Comparison of ENCODE assay signal across 8 cellular contexts in the genomic region with DNA sequence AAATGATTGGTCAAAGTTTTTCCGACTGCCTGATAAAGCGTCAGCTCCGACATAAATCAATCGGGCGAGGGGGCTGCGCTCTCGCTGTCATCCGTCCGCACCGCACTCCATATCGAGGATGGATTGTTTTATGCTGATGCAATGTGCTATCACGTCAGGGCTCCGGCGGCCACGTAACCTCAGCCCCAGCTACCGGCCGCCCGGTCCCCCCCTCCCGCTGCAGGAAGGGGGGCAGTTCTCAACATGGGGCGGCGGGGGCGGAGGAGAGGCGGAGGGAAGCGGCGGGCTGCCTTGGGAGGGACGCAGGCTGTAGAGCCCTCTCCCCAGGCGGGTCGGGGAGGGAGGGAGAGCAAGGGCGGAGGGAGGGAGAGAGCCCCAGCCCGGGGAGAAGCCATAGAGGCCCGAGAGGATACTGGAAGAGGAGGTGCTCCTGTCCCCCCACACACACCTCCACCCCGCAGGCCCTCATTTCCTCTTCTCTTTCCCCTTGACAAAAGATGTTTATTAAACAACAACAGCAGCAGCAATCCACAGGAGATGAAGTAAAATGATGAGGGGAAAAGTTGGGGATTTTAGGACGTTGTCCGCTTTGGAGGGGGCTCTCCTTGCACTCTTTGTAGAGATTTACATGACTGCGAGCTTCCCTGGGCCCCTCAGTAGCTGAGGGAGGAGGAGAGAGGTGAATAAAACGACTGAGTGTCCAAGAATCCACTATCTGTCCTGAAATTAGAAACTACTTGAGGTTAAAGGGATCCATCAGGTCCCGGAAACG. TPM values are rescaled to one million over a fixed set of nuclear protein-coding genes. Genes with fewer than 3 reads are reported as not detected.
DNase-seq lines count a peak whose midpoint lies in the region; ATAC-seq and TF ChIP-seq lines count a peak whose summit lies in the region.

No MANE protein-coding gene starts in this region.

- H3K27me3 Mint-ChIP-seq in CD8-positive, alpha-beta T cell (ENCODE audit: low read depth): peaks cover 85% of the 10 kb centered on the region
- H3K27me3 Mint-ChIP-seq in activated T-cell treated with anti-CD3 and anti-CD28 coated beads, Interleukin-2, amount 50 U/mL, for 24 hours: peaks cover 90% of the 10 kb centered on the region

- ATAC-seq in CD8-positive, alpha-beta T cell: peak; percentile 63
- peak in 1 of 2 donors; percentile 35 for ATAC-seq in lower lobe of right lung
- no peak for ATAC-seq in HG02588 (IDR thresholded peaks at IDR 0.05; ENCODE audit: unreplicated experiment)

- H3K9me3 Mint-ChIP-seq in CD8-positive, alpha-beta T cell: no peaks in the 10 kb centered on the region
- no peaks in the 10 kb centered on the region for H3K9me3 Mint-ChIP-seq in activated T-cell treated with anti-CD3 and anti-CD28 coated beads, Interleukin-2, amount 50 U/mL, for 24 hours

- intact Hi-C loops in CD8-positive, alpha-beta T cell (cut with DNase I, micrococcal nuclease): no loop called here
- intact Hi-C loops in lower lobe of right lung (cut with DNase I): no loop called here

- H3K27me3 ChIP-seq in CD8-positive, alpha-beta T cell (ENCODE audit: insufficient read depth, low read length): peaks cover 44% of the 10 kb centered on the region
- peaks cover 100% of the 10 kb centered on the region for H3K27me3 ChIP-seq in lower lobe of right lung (ENCODE audit: low read depth)

- H3K4me3 Mint-ChIP-seq in CD8-positive, alpha-beta T cell: peak overlapping the region; percentile 83
- peak overlapping the region; percentile 80 for H3K4me3 Mint-ChIP-seq in activated T-cell treated with anti-CD3 and anti-CD28 coated beads, Interleukin-2, amount 50 U/mL, for 24 hours

- no peak overlapping the region for H3K27ac ChIP-seq in CD8-positive, alpha-beta T cell (ENCODE audit: low read depth, low read length)
- H3K27ac ChIP-seq in lower lobe of right lung (no peak overlapping the region), urinary bladder (ENCODE audit: low read depth) (no peak overlapping the region)

- DNase-seq in CD8-positive, alpha-beta T cell: peak in 3 of 7 experiments; percentile 42 to 63 (median 53)
- peak; percentile 84 for DNase-seq in LoVo (ENCODE audit: low spot score)
- DNase-seq in activated T-cell treated with anti-CD3 and anti-CD28 coated beads, Interleukin-2, amount 50 U/mL, for 24 hours: peak; percentile 75
- DNase-seq in lower lobe of right lung: no peak
- DNase-seq in RPMI8226: no peak
- DNase-seq in SK-N-DZ (ENCODE audit: low spot score): no peak

- peaks cover 11% of the 10 kb centered on the region for H3K4me1 Mint-ChIP-seq in CD8-positive, alpha-beta T cell (ENCODE audit: low read depth)
- peaks cover 10% of the 10 kb centered on the region for H3K4me1 Mint-ChIP-seq in activated T-cell treated with anti-CD3 and anti-CD28 coated beads, Interleukin-2, amount 50 U/mL, for 24 hours (ENCODE audit: low read depth)

- H3K9me3 ChIP-seq in CD8-positive, alpha-beta T cell (ENCODE audit: low read length): no peaks in the 10 kb centered on the region
- H3K9me3 ChIP-seq in lower lobe of right lung: no peaks in the 10 kb centered on the region

- no peaks in the 10 kb centered on the region for H3K36me3 Mint-ChIP-seq in CD8-positive, alpha-beta T cell
- H3K36me3 Mint-ChIP-seq in activated T-cell treated with anti-CD3 and anti-CD28 coated beads, Interleukin-2, amount 50 U/mL, for 24 hours (ENCODE audit: low read depth): no peaks in the 10 kb centered on the region

- WGBS in urinary bladder: 3% methylated on average over 38 of the region's 38 CpGs

- CTCF ChIA-PET in CD8-positive, alpha-beta T cell (lab: Charles Lee): interaction anchor here (0.7 to 2.9 kb wide), 7 partner anchors 9 to 601 kb away, joined by 3 to 10 read pairs (median 4); a partner anchor contains a TSS

- H3K4me1 ChIP-seq in CD8-positive, alpha-beta T cell (ENCODE audit: insufficient read depth, low read length): peaks cover 26% of the 10 kb centered on the region
- H3K4me1 ChIP-seq in lower lobe of right lung: peaks cover 26% of the 10 kb centered on the region
- no peaks in the 10 kb centered on the region for H3K4me1 ChIP-seq in urinary bladder (ENCODE audit: insufficient read depth)

- peak overlapping the region; percentile 17 for H3K4me3 ChIP-seq in CD8-positive, alpha-beta T cell (ENCODE audit: low read depth, low read length)
- peak overlapping the region; percentile 43 for H3K4me3 ChIP-seq in lower lobe of right lung
- H3K4me3 ChIP-seq in urinary bladder (ENCODE audit: low read depth, low read length): peak overlapping the region; percentile 33

- H3K27ac Mint-ChIP-seq in CD8-positive, alpha-beta T cell: no peak overlapping the region
- H3K27ac Mint-ChIP-seq in activated T-cell treated with anti-CD3 and anti-CD28 coated beads, Interleukin-2, amount 50 U/mL, for 24 hours: peak overlapping the region; percentile 85

- POLR2A ChIA-PET in CD8-positive, alpha-beta T cell (lab: Charles Lee): interaction anchor here (0.6 to 0.8 kb wide), 2 partner anchors 10 to 566 kb away, joined by 3 read pairs; no protein-coding TSS in a partner anchor

- TF ChIP-seq CTCF in CD8-positive, alpha-beta T cell (IDR thresholded peaks at IDR 0.05): no peak
- TF ChIP-seq CTCF in lower lobe of right lung (IDR thresholded peaks at IDR 0.05): no peak

- H3K36me3 ChIP-seq in CD8-positive, alpha-beta T cell (ENCODE audit: insufficient read depth, low read length): no peaks in the 10 kb centered on the region
- H3K36me3 ChIP-seq in lower lobe of right lung (no peaks in the 10 kb centered on the region), urinary bladder (ENCODE audit: insufficient read depth) (no peaks in the 10 kb centered on the region)

RNA-seq across cellular contexts. Expression of a gene that starts 0.5 kb away (rescaled TPM):
- total RNA-seq in CD8-positive, alpha-beta T cell: not detected
- total RNA-seq in lower lobe of right lung (not detected), urinary bladder (0.85 TPM)
- 0.35 TPM for polyA plus RNA-seq in urinary bladder
- not detected in 2 replicates for polyA plus RNA-seq in SK-N-DZ (2014; cell fraction: cytosol; rRNA removed)
- polyA plus RNA-seq in SK-N-DZ (2014; cell fraction: nucleus; rRNA removed): not detected in 2 replicates

RNA-seq across cellular contexts. Expression of a gene that starts 11.6 kb away (rescaled TPM):
- not detected for total RNA-seq in CD8-positive, alpha-beta T cell
- total RNA-seq in lower lobe of right lung: 0.21 TPM
- 0.85 TPM for total RNA-seq in urinary bladder
- 1.2 TPM for polyA plus RNA-seq in urinary bladder
- not detected in 2 replicates for polyA plus RNA-seq in SK-N-DZ (2014; cell fraction: cytosol; rRNA removed)
- polyA plus RNA-seq in SK-N-DZ (2014; cell fraction: nucleus; rRNA removed): not detected in 2 replicates

RNA-seq across cellular contexts. Expression of a gene that starts 15.8 kb away (rescaled TPM):
- under 1 TPM in 1 of 2 experiments, not detected in 1; 0.22 TPM for total RNA-seq in CD8-positive, alpha-beta T cell
- 2.4 TPM for total RNA-seq in lower lobe of right lung
- 2.5 TPM for total RNA-seq in urinary bladder
- 6.7 TPM for polyA plus RNA-seq in urinary bladder
- polyA plus RNA-seq in SK-N-DZ (2014; cell fraction: cytosol; rRNA removed): not detected in 2 replicates
- not detected in 2 replicates for polyA plus RNA-seq in SK-N-DZ (2014; cell fraction: nucleus; rRNA removed)

RNA-seq across cellular contexts. Expression of a gene that starts 21.9 kb away (rescaled TPM):
- total RNA-seq in CD8-positive, alpha-beta T cell: under 1 TPM in 1 of 2 experiments, not detected in 1; 0.19 TPM
- total RNA-seq in lower lobe of right lung: 4.4 TPM
- total RNA-seq in urinary bladder: 3.1 TPM
- 4.0 TPM for polyA plus RNA-seq in urinary bladder
- polyA plus RNA-seq in SK-N-DZ (2014; cell fraction: cytosol; rRNA removed): not detected in 2 replicates
- polyA plus RNA-seq in SK-N-DZ (2014; cell fraction: nucleus; rRNA removed): not detected in 2 replicates

RNA-seq across cellular contexts. Expression of a gene that starts 33.1 kb away (rescaled TPM):
- total RNA-seq in CD8-positive, alpha-beta T cell: not detected
- 3.9 TPM for total RNA-seq in lower lobe of right lung
- total RNA-seq in urinary bladder: 0.16 TPM
- polyA plus RNA-seq in urinary bladder: 1.2 TPM
- polyA plus RNA-seq in SK-N-DZ (2014; cell fraction: cytosol; rRNA removed): not detected in 2 replicates
- not detected in 2 replicates for polyA plus RNA-seq in SK-N-DZ (2014; cell fraction: nucleus; rRNA removed)

Comparison
In these comparisons a context has a peak if more than half of its experiments do, and no peak if none do; other contexts are left out.
1. DNase-seq: peak in LoVo (single experiment) and activated T-cell treated with anti-CD3 and anti-CD28 coated beads, Interleukin-2, amount 50 U/mL, for 24 hours (single experiment); none in lower lobe of right lung (single experiment), RPMI8226 (single experiment) and SK-N-DZ (single experiment).
2. Peak in every context shown above with its lines, with median percentiles within 50 percentile points of each other: H3K4me3 ChIP-seq.